In genomic region chr1:155540000-155540874, GRCh38 we compare ENCODE assay signal across 14 cellular contexts. TPM values are rescaled to one million over a fixed set of nuclear protein-coding genes. Genes with fewer than 3 reads are reported as not detected.
DNase-seq lines count a peak whose midpoint lies in the region; ATAC-seq and TF ChIP-seq lines count a peak whose summit lies in the region.
"Had no signal": no experiment of that assay in that cellular context is flagged by ENCODE, and none has a peak within 500 bp of the region (broad histone marks: within the 10 kb centered on the region; RNA-seq: fewer than 3 reads in every experiment).

No MANE protein-coding gene starts in this region.

- ATAC-seq in stimulated activated naive CD8-positive, alpha-beta T cell treated with anti-CD3 and anti-CD28 coated beads, Interleukin-15, Interleukin-2, amounts not matched to agents 100 U/mL and 50 U/mL, for 24 hours, result no peak
- peak; percentile 64 for ATAC-seq in left lung
- ATAC-seq in HG02970 (IDR thresholded peaks at IDR 0.05; ENCODE audit: low FRiP score, unreplicated experiment), result no peak
- ATAC-seq in HG02763 (IDR thresholded peaks at IDR 0.05; ENCODE audit: unreplicated experiment), result no peak
- ATAC-seq in HG03521 (IDR thresholded peaks at IDR 0.05; ENCODE audit: unreplicated experiment), result no peak
- no peak for ATAC-seq in GM18502 (IDR thresholded peaks at IDR 0.05; ENCODE audit: poor library complexity, unreplicated experiment)

- POLR2A ChIA-PET in activated CD4-positive, alpha-beta memory T cell treated with anti-CD3 and anti-CD28 coated beads for 36 hours (lab: Charles Lee), result interaction anchor here (0.6 to 0.9 kb wide), 4 partner anchors 9 to 25 kb away, joined by 3 to 4 read pairs (median 3); no protein-coding TSS in a partner anchor

- peaks cover 6 to 57% of the 10 kb centered on the region in 2 donors for H3K4me1 ChIP-seq in left lung
- H3K4me1 ChIP-seq: BE2C had no signal

- no peak overlapping the region for H3K4me3 ChIP-seq in left lung
- H3K4me3 ChIP-seq: tibial nerve had no signal

- peaks cover 63% of the 10 kb centered on the region for H3K4me1 Mint-ChIP-seq in stimulated activated naive CD8-positive, alpha-beta T cell treated with anti-CD3 and anti-CD28 coated beads, Interleukin-15, Interleukin-2, amounts not matched to agents 100 ng/mL and 50 ng/mL, for 24 hours (ENCODE audit: low read depth)
- peaks cover 65% of the 10 kb centered on the region for H3K4me1 Mint-ChIP-seq in activated CD4-positive, alpha-beta memory T cell treated with anti-CD3 and anti-CD28 coated beads for 36 hours (ENCODE audit: low read depth)

- no peak overlapping the region for H3K27ac ChIP-seq in left lung
- H3K27ac ChIP-seq: tibial nerve, WERI-Rb-1 had no signal

- no peaks in the 10 kb centered on the region for H3K9me3 Mint-ChIP-seq in stimulated activated naive CD8-positive, alpha-beta T cell treated with anti-CD3 and anti-CD28 coated beads, Interleukin-15, Interleukin-2, amounts not matched to agents 100 ng/mL and 50 ng/mL, for 24 hours
- no peaks in the 10 kb centered on the region for H3K9me3 Mint-ChIP-seq in activated CD4-positive, alpha-beta memory T cell treated with anti-CD3 and anti-CD28 coated beads for 36 hours

- CTCF ChIA-PET in activated CD4-positive, alpha-beta memory T cell treated with anti-CD3 and anti-CD28 coated beads for 36 hours (lab: Charles Lee), result interaction anchor here (0.6 to 1.2 kb wide), 3 partner anchors 11 to 36 kb away, joined by 3 to 4 read pairs (median 3); no protein-coding TSS in a partner anchor

- H3K4me3 Mint-ChIP-seq in stimulated activated naive CD8-positive, alpha-beta T cell treated with anti-CD3 and anti-CD28 coated beads, Interleukin-15, Interleukin-2, amounts not matched to agents 100 ng/mL and 50 ng/mL, for 24 hours, result no peak overlapping the region
- H3K4me3 Mint-ChIP-seq in activated CD4-positive, alpha-beta memory T cell treated with anti-CD3 and anti-CD28 coated beads for 36 hours, result no peak overlapping the region

- no peak for DNase-seq in stimulated activated naive CD8-positive, alpha-beta T cell treated with anti-CD3 and anti-CD28 coated beads, Interleukin-15, Interleukin-2, amounts not matched to agents 100 U/mL and 50 U/mL, for 24 hours
- DNase-seq in activated CD4-positive, alpha-beta memory T cell treated with anti-CD3 and anti-CD28 coated beads for 36 hours, result peak; percentile 43
- no peak for DNase-seq in left lung
- DNase-seq: BE2C, NCI-H510A, OCI-M1, SK-N-SH, WERI-Rb-1 had no signal

- no peaks in the 10 kb centered on the region for H3K9me3 ChIP-seq in left lung
- H3K9me3 ChIP-seq: BE2C, SK-N-SH, tibial nerve had no signal

- H3K36me3 Mint-ChIP-seq in stimulated activated naive CD8-positive, alpha-beta T cell treated with anti-CD3 and anti-CD28 coated beads, Interleukin-15, Interleukin-2, amounts not matched to agents 100 ng/mL and 50 ng/mL, for 24 hours (ENCODE audit: low read depth), result peaks cover 8% of the 10 kb centered on the region
- no peaks in the 10 kb centered on the region for H3K36me3 Mint-ChIP-seq in activated CD4-positive, alpha-beta memory T cell treated with anti-CD3 and anti-CD28 coated beads for 36 hours

- intact Hi-C loops in activated CD4-positive, alpha-beta memory T cell treated with anti-CD3 and anti-CD28 coated beads for 36 hours (cut with micrococcal nuclease), result loop anchor here (5.0 kb wide), 1 partner anchor 263 kb away; the partner anchor contains the start of gene HCN3
- intact Hi-C loops in left lung (cut with DNase I), result no loop called here

- no peaks in the 10 kb centered on the region for H3K27me3 ChIP-seq in left lung
- H3K27me3 ChIP-seq: BE2C, tibial nerve had no signal

- H3K27me3 Mint-ChIP-seq in stimulated activated naive CD8-positive, alpha-beta T cell treated with anti-CD3 and anti-CD28 coated beads, Interleukin-15, Interleukin-2, amounts not matched to agents 100 ng/mL and 50 ng/mL, for 24 hours, result no peaks in the 10 kb centered on the region
- H3K27me3 Mint-ChIP-seq in activated CD4-positive, alpha-beta memory T cell treated with anti-CD3 and anti-CD28 coated beads for 36 hours, result no peaks in the 10 kb centered on the region

- TF ChIP-seq CTCF in left lung (IDR thresholded peaks at IDR 0.05), result no peak

- H3K27ac Mint-ChIP-seq in stimulated activated naive CD8-positive, alpha-beta T cell treated with anti-CD3 and anti-CD28 coated beads, Interleukin-15, Interleukin-2, amounts not matched to agents 100 ng/mL and 50 ng/mL, for 24 hours, result peak overlapping the region; percentile 83
- peak overlapping the region; percentile 90 for H3K27ac Mint-ChIP-seq in activated CD4-positive, alpha-beta memory T cell treated with anti-CD3 and anti-CD28 coated beads for 36 hours

- no peaks in the 10 kb centered on the region for H3K36me3 ChIP-seq in left lung
- H3K36me3 ChIP-seq: BE2C had no signal

RNA-seq across cellular contexts. Expression of gene ASH1L, which starts 22.4 kb away (rescaled TPM):
- 10 to 100 TPM; 28.8 to 29.6 TPM for total RNA-seq in activated CD4-positive, alpha-beta memory T cell treated with anti-CD3 and anti-CD28 coated beads for 36 hours
- total RNA-seq in left lung, result 10 to 100 TPM; 42.3 to 51.2 TPM
